In the genomic region with DNA sequence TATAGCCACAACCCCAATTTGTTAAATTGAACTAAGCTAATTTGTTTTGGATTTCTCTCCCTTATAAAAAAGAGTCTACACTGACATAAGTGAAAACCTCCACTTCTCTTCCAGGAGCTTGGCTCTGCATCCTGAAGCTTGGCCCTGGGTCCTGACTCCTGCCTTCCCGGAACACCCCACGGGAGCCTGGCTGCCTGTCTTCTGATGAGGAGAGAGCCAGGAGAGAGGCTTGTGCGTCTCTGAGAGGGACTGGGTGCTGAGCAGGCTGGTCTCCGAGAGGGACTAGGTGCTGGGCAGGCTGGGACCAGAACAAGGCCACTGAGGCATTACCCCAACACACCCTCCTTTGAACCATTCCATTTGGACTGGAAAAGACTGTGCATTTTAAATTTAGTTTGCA, we compare ENCODE assay signal across 26 cellular contexts. TPM values are rescaled to one million over a fixed set of nuclear protein-coding genes. Genes with fewer than 3 reads are reported as not detected.
"Had no signal": no experiment of that assay in that cellular context is flagged by ENCODE, and none has a peak within 500 bp of the region (broad histone marks: within the 10 kb centered on the region; RNA-seq: fewer than 3 reads in every experiment).

No MANE protein-coding gene starts in this region.

- H3K4me3 ChIP-seq: coronary artery, lower lobe of right lung, prostate gland, spleen, thoracic aorta, upper lobe of left lung, uterus had no signal

- H3K36me3 Mint-ChIP-seq: natural killer cell treated with Interleukin-12 subunit alpha and Interleukin-12 subunit beta and Interleukin-15 and Interleukin-18, amount 100 ng/mL, for 72 hours; stimulated activated naive B cell treated with anti-CD40 and anti-IgM and Interleukin-4, amounts not matched to agents 10 μg/mL and 1 μg/mL and 100 μg/mL, for 72 hours had no signal

- H3K9ac ChIP-seq: parathyroid adenoma had no signal

- H3K4me3 Mint-ChIP-seq: endodermal cell; memory B cell; natural killer cell treated with Interleukin-12 subunit alpha and Interleukin-12 subunit beta and Interleukin-15 and Interleukin-18, amount 100 ng/mL, for 72 hours; stimulated activated naive B cell treated with anti-CD40 and anti-IgM and Interleukin-4, amounts not matched to agents 10 μg/mL and 1 μg/mL and 100 μg/mL, for 72 hours; stimulated activated naive CD8-positive, alpha-beta T cell treated with anti-CD3 and anti-CD28 coated beads, Interleukin-15, amount 100 ng/mL, for 72 hours had no signal

- H3K27ac ChIP-seq: foreskin keratinocyte, lower lobe of right lung, parathyroid adenoma, prostate gland, spleen, thoracic aorta, upper lobe of left lung, uterus had no signal

- H3K27me3 ChIP-seq: foreskin keratinocyte, upper lobe of left lung, uterus had no signal

- H3K9me3 Mint-ChIP-seq: endodermal cell; memory B cell; natural killer cell treated with Interleukin-12 subunit alpha and Interleukin-12 subunit beta and Interleukin-15 and Interleukin-18, amount 100 ng/mL, for 72 hours; stimulated activated naive B cell treated with anti-CD40 and anti-IgM and Interleukin-4, amounts not matched to agents 10 μg/mL and 1 μg/mL and 100 μg/mL, for 72 hours; stimulated activated naive CD8-positive, alpha-beta T cell treated with anti-CD3 and anti-CD28 coated beads, Interleukin-15, amount 100 ng/mL, for 72 hours had no signal

- DNase-seq: effector CD4-positive, alpha-beta T cell; endodermal cell; foreskin keratinocyte; hippocampal formation; kidney glomerular epithelial cell; lower lobe of right lung; midbrain; occipital lobe; spleen; stimulated activated CD4-positive, alpha-beta T cell treated with anti-CD3 and anti-CD28 coated beads, Interleukin-15, amount 100 ng/mL, for 24 hours; stimulated activated CD4-positive, alpha-beta T cell treated with anti-CD3 and anti-CD28 coated beads, Interleukin-1b, Interleukin-23, amount 100 ng/mL, for 48 hours; stimulated activated CD4-positive, alpha-beta T cell treated with anti-CD3 and anti-CD28 coated beads, Interleukin-4, amount 100 ng/mL, for 24 hours; stimulated activated naive B cell treated with anti-CD40 and anti-IgM and Interleukin-4, amounts not matched to agents 10 μg/mL and 1 μg/mL and 100 μg/mL, for 72 hours; stimulated activated naive CD8-positive, alpha-beta T cell treated with anti-CD3 and anti-CD28 coated beads, Interleukin-15, amount 100 ng/mL, for 72 hours; substantia nigra; upper lobe of left lung; uterus had no signal

- H3K27ac Mint-ChIP-seq: endodermal cell; memory B cell; natural killer cell treated with Interleukin-12 subunit alpha and Interleukin-12 subunit beta and Interleukin-15 and Interleukin-18, amount 100 ng/mL, for 72 hours; stimulated activated naive B cell treated with anti-CD40 and anti-IgM and Interleukin-4, amounts not matched to agents 10 μg/mL and 1 μg/mL and 100 μg/mL, for 72 hours; stimulated activated naive CD8-positive, alpha-beta T cell treated with anti-CD3 and anti-CD28 coated beads, Interleukin-15, amount 100 ng/mL, for 72 hours had no signal

- H3K4me1 ChIP-seq: prostate gland, uterus had no signal

- H3K9me3 ChIP-seq: lower lobe of right lung, prostate gland, spleen, thoracic aorta, upper lobe of left lung, uterus had no signal

- H3K36me3 ChIP-seq: lower lobe of right lung, prostate gland, spleen, thoracic aorta, upper lobe of left lung, uterus had no signal

- ATAC-seq: foreskin keratinocyte; left lobe of liver; lower lobe of right lung; natural killer cell treated with Interleukin-12 subunit alpha and Interleukin-12 subunit beta and Interleukin-15 and Interleukin-18, amount 100 ng/mL, for 72 hours; sciatic nerve; stimulated activated naive B cell treated with anti-CD40 and anti-IgM and Interleukin-4, amounts not matched to agents 10 μg/mL and 1 μg/mL and 100 μg/mL, for 72 hours; stimulated activated naive CD8-positive, alpha-beta T cell treated with anti-CD3 and anti-CD28 coated beads, Interleukin-15, amount 100 ng/mL, for 72 hours had no signal

RNA-seq across cellular contexts. Expression of a gene that starts 6.5 kb away (rescaled TPM):
- total RNA-seq: endothelial cell of umbilical vein; left lobe of liver; natural killer cell treated with Interleukin-12 subunit alpha and Interleukin-12 subunit beta and Interleukin-15 and Interleukin-18, amount 100 ng/mL, for 72 hours had no signal
- polyA plus RNA-seq: endothelial cell of umbilical vein had no signal
